Comparison of ENCODE assay signal across 20 cellular contexts in genomic region chr20:46167080-46167479, GRCh38. TPM values are rescaled to one million over a fixed set of nuclear protein-coding genes. Genes with fewer than 3 reads are reported as not detected.
"Had no signal": no experiment of that assay in that cellular context is flagged by ENCODE, and none has a peak within 500 bp of the region (broad histone marks: within the 10 kb centered on the region; RNA-seq: fewer than 3 reads in every experiment).

No MANE protein-coding gene starts in this region.

- H3K27ac ChIP-seq: SJSA1, SK-N-MC had no signal

- H3K4me3 ChIP-seq: SJSA1, SK-N-MC had no signal

- H3K9me3 ChIP-seq: SJSA1 had no signal

- H3K4me1 ChIP-seq: SJSA1 had no signal

- H3K36me3 ChIP-seq: SJSA1 had no signal

- FAIRE-seq: RCC 7860 had no signal

- DNase-seq: KBM-7, NCI-H1092 treated with DMSO at 0.1 percent for 48 hours, NCI-H1436, NCI-H187, NCI-H2029, NCI-H2081 treated with DMSO at 0.1 percent for 48 hours, NCI-H2171, NCI-H226, NCI-H446, NCI-H510A, NCI-H524 treated with DMSO at 0.1 percent for 48 hours, NCI-H69, NCI-H774, Right ventricle myocardium superior, RPMI8226, SIG-M5 had no signal

RNA-seq across cellular contexts. Expression of gene CD40, which starts 49.0 kb away (rescaled TPM):
- total RNA-seq: HT-29 had no signal
